Comparison of ENCODE assay signal across 28 cellular contexts in the genomic region with DNA sequence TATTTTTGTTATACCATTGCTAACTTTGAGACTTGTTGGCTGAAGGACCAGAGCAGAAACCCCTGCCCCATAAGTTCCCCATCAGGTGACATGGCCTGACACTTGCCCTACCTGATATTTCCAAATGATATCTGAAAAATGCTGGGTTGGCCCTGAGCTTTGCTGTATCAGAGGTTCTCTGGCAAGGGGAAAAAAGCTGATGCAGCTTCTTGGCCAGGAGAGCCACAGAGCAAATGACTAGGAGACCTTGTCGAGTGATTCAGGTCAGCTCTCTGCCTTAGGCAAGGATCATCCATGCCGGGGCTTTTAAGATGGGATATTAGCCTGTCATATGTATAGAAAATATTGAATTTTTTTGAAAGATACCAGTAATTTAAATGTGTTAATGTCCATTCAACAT.
"Had no signal": no experiment of that assay in that cellular context is flagged by ENCODE, and none has a peak within 500 bp of the region (broad histone marks: within the 10 kb centered on the region; RNA-seq: fewer than 3 reads in every experiment).

No MANE protein-coding gene starts in this region.

- ATAC-seq: activated CD8-positive, alpha-beta memory T cell treated with anti-CD3 and anti-CD28 coated beads, Interleukin-2, amount 10 ng/mL, durations not matched to agents 7 days and 5 days; activated naive CD8-positive, alpha-beta T cell treated with anti-CD3 and anti-CD28 coated beads, Interleukin-2, amount 50 U/mL, for 24 hours; PC-3 had no signal

- DNase-seq: activated CD4-positive, alpha-beta memory T cell treated with anti-CD3 and anti-CD28 coated beads, Interleukin-2, amount 10 ng/mL, durations not matched to agents 7 days and 5 days; activated CD4-positive, alpha-beta T cell treated with anti-CD3 and anti-CD28 coated beads for 1 hour; activated CD4-positive, alpha-beta T cell treated with anti-CD3 and anti-CD28 coated beads for 48 hours; activated CD4-positive, CD25-positive, alpha-beta regulatory T cell; activated CD8-positive, alpha-beta memory T cell treated with anti-CD3 and anti-CD28 coated beads for 24 hours; activated CD8-positive, alpha-beta memory T cell treated with anti-CD3 and anti-CD28 coated beads, Interleukin-2, amount 10 ng/mL, durations not matched to agents 7 days and 5 days; activated CD8-positive, alpha-beta memory T cell treated with anti-CD3 and anti-CD28 coated beads, Interleukin-2, amount 50 U/mL, for 48 hours; activated effector memory CD4-positive, alpha-beta T cell treated with Interleukin-2 at 50 U/mL for 16 hours; activated naive CD4-positive, alpha-beta T cell treated with anti-CD3 and anti-CD28 coated beads, Interleukin-2, amount 10 ng/mL, durations not matched to agents 7 days and 5 days; activated naive CD8-positive, alpha-beta T cell treated with anti-CD3 and anti-CD28 coated beads, Interleukin-2, amount 50 U/mL, for 24 hours; activated T-cell treated with anti-CD3 and anti-CD28 coated beads, Interleukin-2, amount 50 U/mL, for 48 hours; amygdala; NCI-H1048; NCI-H1105 treated with DMSO at 0.1 percent for 48 hours; NCI-H1436; NCI-H1694; NCI-H1930; NCI-H2081 treated with DMSO at 0.1 percent for 48 hours; NCI-H345; NCI-H524 treated with DMSO at 0.1 percent for 48 hours; NK-92 treated with Interleukin-12 subunit alpha and Interleukin-12 subunit beta, amount 100 ng/mL, for 24 hours; PC-3; Right ventricle myocardium superior; SW 1271; T-helper 1 cell; T-helper 2 cell; T-helper 9 cell; WERI-Rb-1 had no signal
